20 cellular contexts compared by ENCODE assay signal in the genomic region with DNA sequence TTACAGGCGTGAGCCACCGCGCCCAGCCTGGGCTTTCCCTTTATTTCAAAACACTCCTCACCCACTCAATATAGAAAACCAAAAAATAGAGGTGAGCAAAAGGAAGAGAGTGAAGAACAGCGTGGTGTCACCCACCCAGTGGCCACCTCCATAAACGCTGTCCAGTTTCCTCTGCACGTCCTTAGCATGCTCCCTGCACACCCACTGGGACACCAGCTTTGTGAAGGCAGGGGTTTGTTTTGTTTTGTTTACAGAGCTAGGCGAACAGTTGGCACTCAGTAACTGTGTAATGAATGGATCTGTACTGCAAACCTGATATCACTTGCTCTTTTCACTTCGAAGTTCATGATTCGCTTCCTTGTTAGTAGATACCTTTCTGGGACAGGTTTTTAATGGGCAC.
"Had no signal": no experiment of that assay in that cellular context is flagged by ENCODE, and none has a peak within 500 bp of the region (broad histone marks: within the 10 kb centered on the region; RNA-seq: fewer than 3 reads in every experiment).

No MANE protein-coding gene starts in this region.

- H3K36me3 ChIP-seq: ascending aorta, breast epithelium, neural progenitor cell, ovary, thoracic aorta, WERI-Rb-1 had no signal

- H3K9me3 Mint-ChIP-seq: activated CD8-positive, alpha-beta T cell treated with anti-CD3 and anti-CD28 coated beads for 36 hours; dendritic cell treated with granulocyte-macrophage colony-stimulating factor and Interleukin-4, amounts not matched to agents 40 ng/mL and 50 ng/mL, for 4 days; neural progenitor cell; stimulated activated naive CD8-positive, alpha-beta T cell treated with anti-CD3 and anti-CD28 coated beads, Interleukin-15, amount 100 ng/mL, for 72 hours; T-helper 1 cell treated with Interleukin-12 subunit alpha and Interleukin-12 subunit beta and Interleukin-4 antibody, amounts not matched to agents 30 μg/mL and 1 μg/mL, for 36 hours had no signal

- ATAC-seq: activated CD8-positive, alpha-beta T cell treated with anti-CD3 and anti-CD28 coated beads for 36 hours; foreskin keratinocyte; left ventricle myocardium superior; sciatic nerve; stimulated activated naive CD8-positive, alpha-beta T cell treated with anti-CD3 and anti-CD28 coated beads, Interleukin-15, amount 100 ng/mL, for 72 hours had no signal

- H3K36me3 Mint-ChIP-seq: neural progenitor cell had no signal

- H3K27ac ChIP-seq: ascending aorta, foreskin keratinocyte, neural progenitor cell, ovary, thoracic aorta, WERI-Rb-1 had no signal

- H3K4me2 ChIP-seq: neural progenitor cell had no signal

- DNase-seq: activated CD4-positive, alpha-beta T cell treated with anti-CD3 and anti-CD28 coated beads for 4 hours; activated CD8-positive, alpha-beta memory T cell treated with anti-CD3 and anti-CD28 coated beads, Interleukin-2, amount 50 U/mL, for 4 hours; activated CD8-positive, alpha-beta T cell treated with anti-CD3 and anti-CD28 coated beads for 36 hours; activated naive CD4-positive, alpha-beta T cell treated with Interleukin-2 at 50 U/mL for 16 hours; effector memory CD4-positive, alpha-beta T cell; foreskin keratinocyte; glutamatergic neuron; hypothalamus; left ventricle myocardium superior; mesenchymal stem cell; ovary; stimulated activated naive CD8-positive, alpha-beta T cell treated with anti-CD3 and anti-CD28 coated beads, Interleukin-15, amount 100 ng/mL, for 72 hours; WERI-Rb-1 had no signal

- H3K9me3 ChIP-seq: ascending aorta, breast epithelium, ovary, thoracic aorta had no signal

- H3K4me3 ChIP-seq: ascending aorta, breast epithelium, neural progenitor cell, ovary, thoracic aorta had no signal

- H3K27me3 Mint-ChIP-seq: activated CD8-positive, alpha-beta T cell treated with anti-CD3 and anti-CD28 coated beads for 36 hours; dendritic cell treated with granulocyte-macrophage colony-stimulating factor and Interleukin-4, amounts not matched to agents 40 ng/mL and 50 ng/mL, for 4 days; stimulated activated naive CD8-positive, alpha-beta T cell treated with anti-CD3 and anti-CD28 coated beads, Interleukin-15, amount 100 ng/mL, for 72 hours had no signal

- H3K27me3 ChIP-seq: ascending aorta, breast epithelium, foreskin keratinocyte, neural progenitor cell, ovary had no signal

- H3K27ac Mint-ChIP-seq: neural progenitor cell; T-helper 1 cell treated with Interleukin-12 subunit alpha and Interleukin-12 subunit beta and Interleukin-4 antibody, amounts not matched to agents 30 μg/mL and 1 μg/mL, for 36 hours had no signal

- H3K4me3 Mint-ChIP-seq: activated CD8-positive, alpha-beta T cell treated with anti-CD3 and anti-CD28 coated beads for 36 hours; dendritic cell treated with granulocyte-macrophage colony-stimulating factor and Interleukin-4, amounts not matched to agents 40 ng/mL and 50 ng/mL, for 4 days; neural progenitor cell; stimulated activated naive CD8-positive, alpha-beta T cell treated with anti-CD3 and anti-CD28 coated beads, Interleukin-15, amount 100 ng/mL, for 72 hours; T-helper 1 cell treated with Interleukin-12 subunit alpha and Interleukin-12 subunit beta and Interleukin-4 antibody, amounts not matched to agents 30 μg/mL and 1 μg/mL, for 36 hours had no signal

- H3K4me1 ChIP-seq: breast epithelium, foreskin keratinocyte had no signal

- H3K9ac ChIP-seq: neural progenitor cell had no signal
